8 cellular contexts compared by ENCODE assay signal in genomic region chr1:25503551-25504426, GRCh38. TPM values are rescaled to one million over a fixed set of nuclear protein-coding genes. Genes with fewer than 3 reads are reported as not detected.
DNase-seq lines count a peak whose midpoint lies in the region; ATAC-seq lines count a peak whose summit lies in the region.

No MANE protein-coding gene starts in this region.

- no peaks in the 10 kb centered on the region for H3K27me3 ChIP-seq in esophagus (ENCODE audit: control insufficient read depth in 1 of 2, insufficient read depth in 2 of 2, low read length in 2 of 2)

- ATAC-seq in GM21786 (IDR thresholded peaks at IDR 0.05; ENCODE audit: unreplicated experiment) (no peak), GM18861 (IDR thresholded peaks at IDR 0.05; ENCODE audit: unreplicated experiment) (no peak)

- H3K4me3 ChIP-seq in esophagus (ENCODE audit: low read depth in 1 of 2, low read length in 2 of 2): no peak overlapping the region

- intact Hi-C loops in posterior cingulate gyrus (cut with DNase I): no loop called here

- H3K36me3 ChIP-seq in ES-I3 (ENCODE audit: insufficient read depth, low read length) (no peaks in the 10 kb centered on the region), esophagus (ENCODE audit: control insufficient read depth in 2 of 2, insufficient read depth in 2 of 2, low read length in 1 of 2) (no peaks in the 10 kb centered on the region)

- no peaks in the 10 kb centered on the region for H3K9me3 ChIP-seq in ES-I3 (ENCODE audit: control insufficient read depth, insufficient read depth, low read length)
- no peaks in the 10 kb centered on the region for H3K9me3 ChIP-seq in esophagus (ENCODE audit: control insufficient read depth in 2 of 2, insufficient read depth in 1 of 2, low read depth in 1 of 2, low read length in 1 of 2)

- 61 to 68% methylated on average over 12 of the region's 12 CpGs for WGBS in esophagus, 2 donors

- peaks cover 24% of the 10 kb centered on the region for H3K4me1 ChIP-seq in ES-I3 (ENCODE audit: insufficient read depth, low read length)
- peaks cover 2 to 11% of the 10 kb centered on the region in 2 donors for H3K4me1 ChIP-seq in esophagus (ENCODE audit: control insufficient read depth in 2 of 2, insufficient read depth in 2 of 2, low read length in 1 of 2)

- peak; percentile 65 for DNase-seq in NAMALWA (ENCODE audit: low spot score)
- peak; percentile 34 to 41 for DNase-seq in activated CD8-positive, alpha-beta memory T cell treated with anti-CD3 and anti-CD28 coated beads for 4 hours (ENCODE audit: low read depth in 2 of 2)
- peak in 7 of 10 donors; percentile 32 to 87 (median 38) for DNase-seq in posterior cingulate gyrus
- no peak for DNase-seq in NCI-H526 treated with DMSO at 0.1 percent for 48 hours (lab: John Stamatoyannopoulos, UW)

- H3K9ac ChIP-seq in ES-I3 (ENCODE audit: low read depth, low read length): peak overlapping the region; percentile 16; the same call in 1 of the 2 replicates

- peak overlapping the region; percentile 47 to 86 for H3K27ac ChIP-seq in esophagus (ENCODE audit: low read depth in 2 of 2, low read length in 1 of 2)

RNA-seq across cellular contexts. Expression of gene LDLRAP1, which starts 39.6 kb away (rescaled TPM):
- 10 to 100 TPM; 11.0 to 12.5 TPM for polyA plus RNA-seq in esophagus
